Comparison of ENCODE assay signal across 16 cellular contexts in genomic region chr15:89972085-89972484, GRCh38. TPM values are rescaled to one million over a fixed set of nuclear protein-coding genes. Genes with fewer than 3 reads are reported as not detected.
DNase-seq lines count a peak whose midpoint lies in the region; ATAC-seq and TF ChIP-seq lines count a peak whose summit lies in the region.
"Had no signal": no experiment of that assay in that cellular context is flagged by ENCODE, and none has a peak within 500 bp of the region (broad histone marks: within the 10 kb centered on the region; RNA-seq: fewer than 3 reads in every experiment).

No MANE protein-coding gene starts in this region.

- intact Hi-C loops in OCI-LY7 (cut with micrococcal nuclease; ENCODE audit: unreplicated experiment): no loop called here

- peak; percentile 15 for DNase-seq in OCI-LY7 (ENCODE audit: low spot score)
- no peak for DNase-seq in activated CD4-positive, alpha-beta T cell treated with anti-CD3 and anti-CD28 coated beads for 4 hours
- no peak for DNase-seq in NCI-H146 treated with DMSO at 0.1 percent for 48 hours (lab: John Stamatoyannopoulos, UW; ENCODE audit: unreplicated experiment)
- no peak for DNase-seq in midbrain (lab: John Stamatoyannopoulos, UW)
- DNase-seq in NCI-H345 treated with DMSO at 0.1 percent for 48 hours (lab: John Stamatoyannopoulos, UW; ENCODE audit: unreplicated experiment): no peak
- DNase-seq: NCI-H345 had no signal

- no peaks in the 10 kb centered on the region for H3K9me2 ChIP-seq in OCI-LY7 (ENCODE audit: insufficient read depth, low read length)

- H4K20me1 ChIP-seq in BLaER1 treated with 17β-estradiol and CSF1 and Interleukin-3, amounts not matched to agents 10 nM and 100 nM: no peaks in the 10 kb centered on the region
- H4K20me1 ChIP-seq in KMS-11 (ENCODE audit: insufficient read depth) (no peaks in the 10 kb centered on the region), OCI-LY7 (ENCODE audit: insufficient read depth, low read length) (no peaks in the 10 kb centered on the region)

- H3K9ac ChIP-seq in BLaER1 treated with 17β-estradiol and CSF1 and Interleukin-3, amounts not matched to agents 10 nM and 100 nM: no peak overlapping the region; a peak in 1 of 22 replicates
- H3K9ac ChIP-seq in KMS-11: no peak overlapping the region

- H2AFZ ChIP-seq in KMS-11 (ENCODE audit: low read depth): peak overlapping the region; percentile 48; the same call in 1 of the 2 replicates
- peak overlapping the region; percentile 52; the same call in 1 of the 2 replicates for H2AFZ ChIP-seq in OCI-LY7 (ENCODE audit: low read length)

- H3K4me2 ChIP-seq in BLaER1 treated with 17β-estradiol and CSF1 and Interleukin-3, amounts not matched to agents 10 nM and 100 nM: peak overlapping the region; percentile 50 to 74 (median 61)
- H3K4me2 ChIP-seq in KMS-11 (peak overlapping the region; percentile 13; the same call in 1 of the 2 replicates), OCI-LY7 (ENCODE audit: low read length) (no peak overlapping the region)
- H3K4me2 ChIP-seq: GM23338 had no signal

- no peaks in the 10 kb centered on the region for H3K27me3 ChIP-seq in BLaER1 treated with 17β-estradiol and CSF1 and Interleukin-3, amounts not matched to agents 10 nM and 100 nM
- H3K27me3 ChIP-seq in KMS-11 (ENCODE audit: insufficient read depth, low read depth): no peaks in the 10 kb centered on the region
- H3K27me3 ChIP-seq: body of pancreas, heart right ventricle had no signal

- peak overlapping the region in 10 of 11 experiments; percentile 10 to 71 (median 39); a peak in 14 of 22 replicates for H3K27ac ChIP-seq in BLaER1 treated with 17β-estradiol and CSF1 and Interleukin-3, amounts not matched to agents 10 nM and 100 nM
- H3K27ac ChIP-seq in KMS-11: no peak overlapping the region
- no peak overlapping the region for H3K27ac ChIP-seq in OCI-LY7 (ENCODE audit: low read depth, low read length, poor library complexity, severe bottlenecking)
- H3K27ac ChIP-seq: body of pancreas, coronary artery, left ventricle myocardium inferior had no signal

- peak; percentile 28 for ATAC-seq in esophagus mucosa

- POLR2A ChIA-PET in OCI-LY7 (lab: Charles Lee): interaction anchor here (1.0 to 1.2 kb wide), 2 partner anchors 13 to 42 kb away, joined by 3 read pairs; no protein-coding TSS in a partner anchor

- TF ChIP-seq CTCF in KMS-11 (conservative IDR thresholded peaks at IDR 0.05; ENCODE audit: low read depth, low read length): no peak
- no peak for TF ChIP-seq CTCF in OCI-LY7 (conservative IDR thresholded peaks at IDR 0.05; ENCODE audit: low read length)

- no peaks in the 10 kb centered on the region for H3K36me3 ChIP-seq in BLaER1 treated with 17β-estradiol and CSF1 and Interleukin-3, amounts not matched to agents 10 nM and 100 nM
- H3K36me3 ChIP-seq in KMS-11 (ENCODE audit: insufficient read depth) (no peaks in the 10 kb centered on the region), OCI-LY7 (ENCODE audit: insufficient read depth, low read length) (no peaks in the 10 kb centered on the region)
- H3K36me3 ChIP-seq: heart right ventricle, left ventricle myocardium inferior had no signal

- H3K4me1 ChIP-seq in BLaER1 treated with 17β-estradiol and CSF1 and Interleukin-3, amounts not matched to agents 10 nM and 100 nM: peaks cover 34 to 85% (median 70%) of the 10 kb centered on the region in 10 experiments
- H3K4me1 ChIP-seq in KMS-11 (ENCODE audit: low read depth, poor library complexity, severe bottlenecking) (peaks cover 10% of the 10 kb centered on the region), OCI-LY7 (ENCODE audit: insufficient read depth, low read length, poor library complexity, severe bottlenecking) (peaks cover 16% of the 10 kb centered on the region)
- H3K4me1 ChIP-seq: Caco-2, left ventricle myocardium inferior had no signal

- no peak overlapping the region for H3K4me3 ChIP-seq in BLaER1 treated with 17β-estradiol and CSF1 and Interleukin-3, amounts not matched to agents 10 nM and 100 nM
- H3K4me3 ChIP-seq in KMS-11 (IDR thresholded peaks at IDR 0.05; ENCODE audit: insufficient read depth, low read depth, low read length): no peak overlapping the region
- H3K4me3 ChIP-seq in OCI-LY7 (ENCODE audit: low read depth, low read length, poor library complexity, severe bottlenecking): no peak overlapping the region
- H3K4me3 ChIP-seq: body of pancreas, coronary artery, GM23338, heart right ventricle, left ventricle myocardium inferior had no signal

- no TSS peak for BruUV-seq in OCI-LY7 (replicated peaks; lab: Mats Ljungman, UMichigan)

- peaks cover 0 to 15% (median 10%) of the 10 kb centered on the region in 11 experiments; a peak in 18 of 22 replicates for H3K9me3 ChIP-seq in BLaER1 treated with 17β-estradiol and CSF1 and Interleukin-3, amounts not matched to agents 10 nM and 100 nM (replicated peaks in 1 of 11)
- no peaks in the 10 kb centered on the region for H3K9me3 ChIP-seq in OCI-LY7 (ENCODE audit: low read length)
- H3K9me3 ChIP-seq: body of pancreas, Caco-2, heart right ventricle, left ventricle myocardium inferior had no signal

- H3K79me2 ChIP-seq in KMS-11 (ENCODE audit: insufficient read depth, low read depth): no peaks in the 10 kb centered on the region
- H3K79me2 ChIP-seq in OCI-LY7 (ENCODE audit: insufficient read depth, low read depth, low read length): no peaks in the 10 kb centered on the region

- CTCF ChIA-PET in OCI-LY7 (lab: Charles Lee; ENCODE audit: unreplicated experiment): interaction anchor here (1.2 to 2.4 kb wide), 2 partner anchors 12 to 24 kb away, joined by 4 to 7 read pairs; no protein-coding TSS in a partner anchor

RNA-seq across cellular contexts. Expression of gene ZNF710, which starts 29.0 kb away (rescaled TPM):
- 8.6 and 13.8 TPM in 2 replicates for total RNA-seq in OCI-LY7 (2014; rRNA removed; shearing (Covaris generic))
- total RNA-seq in OCI-LY7 (2022): 19.0 and 21.9 TPM in 2 replicates
- 27.9 TPM for total RNA-seq in esophagus mucosa

RNA-seq across cellular contexts. Expression of gene ARPIN, which starts 59.3 kb away (rescaled TPM):
- total RNA-seq in OCI-LY7 (2014; rRNA removed; shearing (Covaris generic)): not detected in 2 replicates
- total RNA-seq in OCI-LY7 (2022): not detected in 2 replicates
- total RNA-seq in esophagus mucosa: 17.5 TPM
- total RNA-seq: T-helper 2 cell treated with Interferon-gamma antibody and Interleukin-4, amounts not matched to agents 100 ng/mL and 5 ng/mL, for 36 hours had no signal

Comparison
In these comparisons a context has a peak if more than half of its experiments do, and no peak if none do; other contexts are left out.
1. H3K27ac ChIP-seq: peak in BLaER1 treated with 17β-estradiol and CSF1 and Interleukin-3, amounts not matched to agents 10 nM and 100 nM (10 of 11); none in KMS-11 (single experiment) and OCI-LY7 (single experiment).
2. RNA of gene ARPIN, which starts 59.3 kb away (total RNA-seq): 17.5 TPM in esophagus mucosa (single experiment); not detected in OCI-LY7; every median in the first group is over 10 times any median in the second.